ENCODE assay signal across 26 cellular contexts in the genomic region with DNA sequence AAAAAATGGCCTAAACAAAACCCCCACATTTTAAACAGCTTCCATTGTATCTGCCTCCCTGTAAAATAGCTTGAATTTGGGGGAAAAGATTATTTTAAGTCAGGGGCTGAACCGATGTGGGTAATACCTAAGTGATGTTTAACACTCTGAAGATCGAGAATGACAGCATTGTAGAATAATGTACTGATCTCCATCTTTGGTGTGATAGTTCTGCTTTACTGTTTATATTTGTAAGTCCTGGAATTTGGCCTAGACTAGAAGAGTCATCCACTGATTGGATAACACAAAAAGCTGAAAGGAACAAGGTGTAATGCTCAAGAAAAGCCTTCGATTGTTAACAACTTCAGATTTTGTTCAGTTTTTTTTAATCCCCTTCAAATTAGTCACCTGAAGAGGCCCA. TPM values are rescaled to one million over a fixed set of nuclear protein-coding genes. Genes with fewer than 3 reads are reported as not detected.
"Had no signal": no experiment of that assay in that cellular context is flagged by ENCODE, and none has a peak within 500 bp of the region (broad histone marks: within the 10 kb centered on the region; RNA-seq: fewer than 3 reads in every experiment).

No MANE protein-coding gene starts in this region.

- H3K27me3 Mint-ChIP-seq: stimulated activated naive CD8-positive, alpha-beta T cell treated with anti-CD3 and anti-CD28 coated beads, Interleukin-15, amount 100 ng/mL, for 72 hours had no signal

- H3K36me3 ChIP-seq: heart left ventricle, left ventricle myocardium inferior, lower lobe of right lung, right atrium auricular region, sigmoid colon, tibial nerve had no signal

- H3K9me3 ChIP-seq: heart left ventricle, left ventricle myocardium inferior, lower lobe of right lung, right atrium auricular region, sigmoid colon, testis, tibial nerve had no signal

- H3K4me1 Mint-ChIP-seq: immature natural killer cell; natural killer cell; stimulated activated naive CD8-positive, alpha-beta T cell treated with anti-CD3 and anti-CD28 coated beads, Interleukin-15, amount 100 ng/mL, for 72 hours had no signal

- H3K4me1 ChIP-seq: heart left ventricle, left ventricle myocardium inferior, lower lobe of right lung, right atrium auricular region, sigmoid colon, testis, tibial nerve had no signal

- H3K4me3 ChIP-seq: dorsolateral prefrontal cortex, heart left ventricle, left ventricle myocardium inferior, lower lobe of right lung, right atrium auricular region, sigmoid colon, skin epidermis, testis, tibial nerve had no signal

- H3K9me3 Mint-ChIP-seq: immature natural killer cell; natural killer cell; stimulated activated naive B cell treated with anti-CD40 and anti-IgM and Interleukin-4, amounts not matched to agents 10 μg/mL and 1 μg/mL and 100 μg/mL, for 72 hours; stimulated activated naive CD8-positive, alpha-beta T cell treated with anti-CD3 and anti-CD28 coated beads, Interleukin-15, amount 100 ng/mL, for 72 hours had no signal

- H3K27ac Mint-ChIP-seq: immature natural killer cell; mesothelial cell of epicardium; natural killer cell; stimulated activated naive B cell treated with anti-CD40 and anti-IgM and Interleukin-4, amounts not matched to agents 10 μg/mL and 1 μg/mL and 100 μg/mL, for 72 hours had no signal

- H3K36me3 Mint-ChIP-seq: immature natural killer cell; memory B cell; mesothelial cell of epicardium; natural killer cell; stimulated activated naive B cell treated with anti-CD40 and anti-IgM and Interleukin-4, amounts not matched to agents 10 μg/mL and 1 μg/mL and 100 μg/mL, for 72 hours had no signal

- ATAC-seq: esophagus mucosa; heart left ventricle; left cardiac atrium; lower lobe of right lung; natural killer cell; stimulated activated naive B cell treated with anti-CD40 and anti-IgM and Interleukin-4, amounts not matched to agents 10 μg/mL and 1 μg/mL and 100 μg/mL, for 72 hours; stimulated activated naive CD8-positive, alpha-beta T cell treated with anti-CD3 and anti-CD28 coated beads, Interleukin-15, amount 100 ng/mL, for 72 hours had no signal

- H3K27me3 ChIP-seq: dorsolateral prefrontal cortex, heart left ventricle, right atrium auricular region, sigmoid colon, testis, tibial nerve had no signal

- H3K27ac ChIP-seq: dorsolateral prefrontal cortex, heart left ventricle, left ventricle myocardium inferior, lower lobe of right lung, right atrium auricular region, sigmoid colon, testis, tibial nerve had no signal

- H3K4me3 Mint-ChIP-seq: immature natural killer cell; memory B cell; mesothelial cell of epicardium; natural killer cell; neural crest cell; stimulated activated naive B cell treated with anti-CD40 and anti-IgM and Interleukin-4, amounts not matched to agents 10 μg/mL and 1 μg/mL and 100 μg/mL, for 72 hours; stimulated activated naive CD8-positive, alpha-beta T cell treated with anti-CD3 and anti-CD28 coated beads, Interleukin-15, amount 100 ng/mL, for 72 hours had no signal

- DNase-seq: cortex of kidney; dorsolateral prefrontal cortex; effector CD8-positive, alpha-beta T cell; heart left ventricle; immature natural killer cell; kidney; left cardiac atrium; left ventricle myocardium inferior; lower lobe of right lung; natural killer cell; posterior cingulate gyrus; sigmoid colon; stimulated activated CD4-positive, alpha-beta T cell treated with anti-CD3 and anti-CD28 coated beads, Interleukin-2, amount 100 ng/mL, for 24 hours; stimulated activated CD4-positive, alpha-beta T cell treated with anti-CD3 and anti-CD28 coated beads, Interleukin-4, amount 100 ng/mL, for 4 hours; stimulated activated naive B cell treated with anti-CD40 and anti-IgM and Interleukin-4, amounts not matched to agents 10 μg/mL and 1 μg/mL and 100 μg/mL, for 72 hours; stimulated activated naive CD8-positive, alpha-beta T cell treated with anti-CD3 and anti-CD28 coated beads, Interleukin-15, amount 100 ng/mL, for 72 hours; testis had no signal

RNA-seq across cellular contexts. Expression of a gene that starts 53.8 kb away (rescaled TPM):
- total RNA-seq: mesothelial cell of epicardium, myocyte, natural killer cell, neural crest cell, osteocyte had no signal
